ENCODE assay signal across 9 cellular contexts in the genomic region with DNA sequence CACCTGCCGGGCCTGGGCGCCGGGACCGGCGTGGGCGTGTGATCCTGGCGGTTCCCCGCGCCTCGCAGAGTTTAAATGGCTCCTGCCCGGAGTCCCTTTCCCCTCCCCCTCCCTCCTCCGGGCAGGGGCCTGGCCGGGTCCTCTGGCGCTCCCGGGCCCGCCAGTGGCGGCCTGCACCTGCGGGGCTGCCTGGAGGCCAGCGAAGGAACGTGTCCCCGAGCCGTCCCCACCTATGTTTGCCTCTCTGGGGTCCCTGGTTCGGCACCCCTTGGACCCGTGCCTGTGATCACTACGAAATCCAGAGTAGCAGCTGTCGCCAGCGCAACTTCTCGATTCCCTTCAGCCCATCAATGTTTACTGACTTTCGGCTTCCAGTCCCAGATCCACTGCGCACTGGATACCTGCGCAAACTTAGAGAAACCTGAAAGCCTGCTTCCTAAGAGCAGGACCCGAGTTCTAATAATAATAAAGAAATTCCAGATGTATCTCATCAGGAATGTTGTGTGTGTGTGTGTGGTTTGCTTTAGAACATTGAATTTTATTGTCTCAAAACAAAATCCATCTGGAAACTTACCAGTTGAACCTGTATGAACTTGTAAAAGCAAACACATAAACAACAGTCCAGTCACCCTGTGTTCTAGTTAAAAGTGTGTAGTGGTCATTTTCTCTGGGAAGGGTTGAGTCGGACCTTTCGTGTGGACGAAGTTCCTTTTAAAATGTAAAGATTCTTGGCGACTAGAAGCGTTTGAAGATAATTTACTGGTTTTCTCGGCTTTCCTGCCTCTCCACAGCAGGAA. TPM values are rescaled to one million over a fixed set of nuclear protein-coding genes. Genes with fewer than 3 reads are reported as not detected.
DNase-seq lines count a peak whose midpoint lies in the region; ATAC-seq lines count a peak whose summit lies in the region.
"Had no signal": no experiment of that assay in that cellular context is flagged by ENCODE, and none has a peak within 500 bp of the region (broad histone marks: within the 10 kb centered on the region; RNA-seq: fewer than 3 reads in every experiment).

No MANE protein-coding gene starts in this region.

- peak overlapping the region in 8 of 21 experiments; percentile 24 to 64 (median 46) for H3K27ac ChIP-seq in skin epidermis

- peak overlapping the region; percentile 53 for H3K4me3 ChIP-seq in iPS-18c (ENCODE audit: insufficient read depth, low read depth, low read length)
- H3K4me3 ChIP-seq in skin epidermis: peak overlapping the region; percentile 27 to 55 (median 38)

- intact Hi-C loops in activated T-helper 2 cell treated with anti-CD3 and anti-CD28 coated beads, Interferon-gamma antibody, Interleukin-2, Interleukin-4, amounts not matched to agents 10 μg/mL and 5 μg/mL and 100 μg/mL, durations not matched to agents 14 hours and 24 hours and 36 hours (cut with micrococcal nuclease): no loop called here

- no peak overlapping the region for H3K27ac Mint-ChIP-seq in activated T-helper 2 cell treated with anti-CD3 and anti-CD28 coated beads, Interferon-gamma antibody, Interleukin-2, Interleukin-4, amounts not matched to agents 10 μg/mL and 5 μg/mL and 100 μg/mL, durations not matched to agents 14 hours and 24 hours and 36 hours

- no peak for ATAC-seq in GM21390 (IDR thresholded peaks at IDR 0.05; ENCODE audit: unreplicated experiment)

- H3K9me3 Mint-ChIP-seq in activated T-helper 2 cell treated with anti-CD3 and anti-CD28 coated beads, Interferon-gamma antibody, Interleukin-2, Interleukin-4, amounts not matched to agents 10 μg/mL and 5 μg/mL and 100 μg/mL, durations not matched to agents 14 hours and 24 hours and 36 hours: no peaks in the 10 kb centered on the region

- H3K4me1 Mint-ChIP-seq in activated T-helper 2 cell treated with anti-CD3 and anti-CD28 coated beads, Interferon-gamma antibody, Interleukin-2, Interleukin-4, amounts not matched to agents 10 μg/mL and 5 μg/mL and 100 μg/mL, durations not matched to agents 14 hours and 24 hours and 36 hours (ENCODE audit: low read depth): no peaks in the 10 kb centered on the region

- H3K27me3 Mint-ChIP-seq in activated T-helper 2 cell treated with anti-CD3 and anti-CD28 coated beads, Interferon-gamma antibody, Interleukin-2, Interleukin-4, amounts not matched to agents 10 μg/mL and 5 μg/mL and 100 μg/mL, durations not matched to agents 14 hours and 24 hours and 36 hours (ENCODE audit: low read depth): peaks cover 38% of the 10 kb centered on the region

- no peaks in the 10 kb centered on the region for H3K36me3 Mint-ChIP-seq in activated T-helper 2 cell treated with anti-CD3 and anti-CD28 coated beads, Interferon-gamma antibody, Interleukin-2, Interleukin-4, amounts not matched to agents 10 μg/mL and 5 μg/mL and 100 μg/mL, durations not matched to agents 14 hours and 24 hours and 36 hours (ENCODE audit: low read depth)

- H3K4me3 Mint-ChIP-seq in activated T-helper 2 cell treated with anti-CD3 and anti-CD28 coated beads, Interferon-gamma antibody, Interleukin-2, Interleukin-4, amounts not matched to agents 10 μg/mL and 5 μg/mL and 100 μg/mL, durations not matched to agents 14 hours and 24 hours and 36 hours (ENCODE audit: low read depth): peak overlapping the region; percentile 51

- peaks cover 6% of the 10 kb centered on the region for H3K9me3 ChIP-seq in iPS-18c (ENCODE audit: control insufficient read depth, insufficient read depth, low read length)

- DNase-seq in DMS 273 (lab: John Stamatoyannopoulos, UW; ENCODE audit: unreplicated experiment) (peak; percentile 40), DMS 273 treated with DMSO at 0.1 percent for 48 hours (lab: John Stamatoyannopoulos, UW) (no peak)
- DNase-seq in activated T-helper 2 cell treated with anti-CD3 and anti-CD28 coated beads, Interferon-gamma antibody, Interleukin-2, Interleukin-4, amounts not matched to agents 10 μg/mL and 5 μg/mL and 100 μg/mL, durations not matched to agents 14 hours and 24 hours and 36 hours (ENCODE audit: low spot score): no peak
- DNase-seq in activated effector memory CD4-positive, alpha-beta T cell treated with Interleukin-2 at 50 U/mL for 16 hours: no peak
- no peak for DNase-seq in activated CD8-positive, alpha-beta memory T cell treated with anti-CD3 and anti-CD28 coated beads for 24 hours

RNA-seq across cellular contexts. Expression of gene SHROOM2, which starts 0.8 kb away (rescaled TPM):
- not detected in 2 replicates for total RNA-seq in activated T-helper 2 cell treated with anti-CD3 and anti-CD28 coated beads, Interferon-gamma antibody, Interleukin-2, Interleukin-4, amounts not matched to agents 10 μg/mL and 5 μg/mL and 100 μg/mL, durations not matched to agents 14 hours and 24 hours and 36 hours

RNA-seq across cellular contexts. Expression of gene GPR143, which starts 21.4 kb away (rescaled TPM):
- total RNA-seq in activated T-helper 2 cell treated with anti-CD3 and anti-CD28 coated beads, Interferon-gamma antibody, Interleukin-2, Interleukin-4, amounts not matched to agents 10 μg/mL and 5 μg/mL and 100 μg/mL, durations not matched to agents 14 hours and 24 hours and 36 hours: not detected in 2 replicates
- total RNA-seq: osteoblast had no signal
